15 cellular contexts compared by ENCODE assay signal in genomic region chr17:9937164-9937835, GRCh38. TPM values are rescaled to one million over a fixed set of nuclear protein-coding genes. Genes with fewer than 3 reads are reported as not detected.
A peak's percentile ranks its signal among the peaks of the same experiment; 100 is the strongest.
DNase-seq lines count a peak whose midpoint lies in the region; ATAC-seq and TF ChIP-seq lines count a peak whose summit lies in the region.
"Had no signal": no experiment of that assay in that cellular context is flagged by ENCODE, and none has a peak within 500 bp of the region (broad histone marks: within the 10 kb centered on the region; RNA-seq: fewer than 3 reads in every experiment).

No MANE protein-coding gene starts in this region.

- H3K27me3 ChIP-seq in vagina = no peaks in the 10 kb centered on the region
- H3K27me3 ChIP-seq: thyroid gland had no signal

- H3K4me1 ChIP-seq in vagina = peaks cover 29% of the 10 kb centered on the region
- H3K4me1 ChIP-seq: thyroid gland had no signal

- no peaks in the 10 kb centered on the region for H3K9me3 Mint-ChIP-seq in type B pancreatic cell
- peaks cover 6% of the 10 kb centered on the region for H3K9me3 Mint-ChIP-seq in activated CD4-positive, alpha-beta memory T cell treated with anti-CD3 and anti-CD28 coated beads for 36 hours

- H3K36me3 ChIP-seq in vagina = peaks cover 0 to 12% of the 10 kb centered on the region in 2 donors
- H3K36me3 ChIP-seq: thyroid gland had no signal

- peaks cover 3% of the 10 kb centered on the region for H3K27me3 Mint-ChIP-seq in type B pancreatic cell
- no peaks in the 10 kb centered on the region for H3K27me3 Mint-ChIP-seq in activated CD4-positive, alpha-beta memory T cell treated with anti-CD3 and anti-CD28 coated beads for 36 hours

- H3K4me3 ChIP-seq in foreskin fibroblast (ENCODE audit: low read depth in 1 of 2, low read length in 2 of 2) (peak overlapping the region in 1 of 2 donors; percentile 13), vagina (no peak overlapping the region)
- H3K4me3 ChIP-seq: thyroid gland had no signal

- peak overlapping the region; percentile 27 for H3K27ac ChIP-seq in vagina
- H3K27ac ChIP-seq: 22Rv1, thyroid gland had no signal

- no peak overlapping the region for H3K4me3 Mint-ChIP-seq in type B pancreatic cell
- H3K4me3 Mint-ChIP-seq in activated CD4-positive, alpha-beta memory T cell treated with anti-CD3 and anti-CD28 coated beads for 36 hours = no peak overlapping the region

- CTCF ChIA-PET in activated CD4-positive, alpha-beta memory T cell treated with anti-CD3 and anti-CD28 coated beads for 36 hours (lab: Charles Lee) = no interaction called here

- H3K9me3 ChIP-seq in vagina = no peaks in the 10 kb centered on the region
- H3K9me3 ChIP-seq: thyroid gland had no signal

- peaks cover 10% of the 10 kb centered on the region for H3K36me3 Mint-ChIP-seq in type B pancreatic cell
- no peaks in the 10 kb centered on the region for H3K36me3 Mint-ChIP-seq in activated CD4-positive, alpha-beta memory T cell treated with anti-CD3 and anti-CD28 coated beads for 36 hours

- no peaks in the 10 kb centered on the region for H3K4me1 Mint-ChIP-seq in type B pancreatic cell (ENCODE audit: unreplicated experiment)
- no peaks in the 10 kb centered on the region for H3K4me1 Mint-ChIP-seq in activated CD4-positive, alpha-beta memory T cell treated with anti-CD3 and anti-CD28 coated beads for 36 hours (ENCODE audit: low read depth)

- POLR2A ChIA-PET in activated CD4-positive, alpha-beta memory T cell treated with anti-CD3 and anti-CD28 coated beads for 36 hours (lab: Charles Lee) = no interaction called here

- TF ChIP-seq POLR2A in vagina (IDR thresholded peaks at IDR 0.05) = no peak

- TF ChIP-seq CTCF in foreskin fibroblast (IDR thresholded peaks at IDR 0.05; ENCODE audit: low read depth, low read length) (no peak), omental fat pad (IDR thresholded peaks at IDR 0.05) (no peak), vagina (IDR thresholded peaks at IDR 0.05) (no peak), type B pancreatic cell (conservative IDR thresholded peaks at IDR 0.05) (no peak)

- ATAC-seq in omental fat pad (ENCODE audit: low FRiP score) = peak; percentile 35

- H3K27ac Mint-ChIP-seq in type B pancreatic cell = no peak overlapping the region
- no peak overlapping the region for H3K27ac Mint-ChIP-seq in activated CD4-positive, alpha-beta memory T cell treated with anti-CD3 and anti-CD28 coated beads for 36 hours

- peak; percentile 6 for DNase-seq in DMS 273 (lab: John Stamatoyannopoulos, UW; ENCODE audit: unreplicated experiment)
- DNase-seq in DMS 273 treated with DMSO at 0.1 percent for 48 hours (lab: John Stamatoyannopoulos, UW) = no peak
- peak; percentile 52 to 75 for DNase-seq in foreskin fibroblast
- no peak for DNase-seq in omental fat pad (ENCODE audit: low spot score)
- DNase-seq in vagina (ENCODE audit: extremely low spot score in 2 of 2) = no peak
- no peak for DNase-seq in type B pancreatic cell (ENCODE audit: extremely low spot score, unreplicated experiment)
- DNase-seq in COLO829 (ENCODE audit: low spot score) = no peak
- no peak for DNase-seq in activated CD4-positive, alpha-beta memory T cell treated with anti-CD3 and anti-CD28 coated beads for 36 hours
- DNase-seq: activated CD8-positive, alpha-beta memory T cell treated with anti-CD3 and anti-CD28 coated beads, Interleukin-2, amount 50 U/mL, for 4 hours; NCI-H1048; NCI-H69; SHP77 treated with DMSO at 0.1 percent for 48 hours had no signal

- intact Hi-C loops in vagina (cut with DNase I) = no loop called here
- intact Hi-C loops in activated CD4-positive, alpha-beta memory T cell treated with anti-CD3 and anti-CD28 coated beads for 36 hours (cut with micrococcal nuclease) = no loop called here

RNA-seq across cellular contexts. Expression of gene RCVRN, which starts 32.2 kb away (rescaled TPM):
- total RNA-seq in omental fat pad (under 1 TPM; 0.24 to 0.65 (median 0.60) TPM), vagina (0.49 TPM), type B pancreatic cell (ENCODE audit: low replicate concordance) (0.14 TPM in 1 of 2 replicates, not detected in the other)
- total RNA-seq in activated CD4-positive, alpha-beta memory T cell treated with anti-CD3 and anti-CD28 coated beads for 36 hours = not detected
- total RNA-seq: skeletal muscle tissue, thyroid gland had no signal

Comparison
In these comparisons a context has a peak if more than half of its experiments do, and no peak if none do; other contexts are left out.
1. DNase-seq: peak in DMS 273 (single experiment) and foreskin fibroblast (2 of 2); none in DMS 273 treated with DMSO at 0.1 percent for 48 hours (single experiment), omental fat pad (single experiment), vagina (0 of 2), type B pancreatic cell (single experiment), COLO829 (single experiment) and activated CD4-positive, alpha-beta memory T cell treated with anti-CD3 and anti-CD28 coated beads for 36 hours (single experiment).